ENCODE assay signal across 9 cellular contexts in genomic region chr3:11583226-11583625, GRCh38.
DNase-seq lines count a peak whose midpoint lies in the region; ATAC-seq and TF ChIP-seq lines count a peak whose summit lies in the region.
"Had no signal": no experiment of that assay in that cellular context is flagged by ENCODE, and none has a peak within 500 bp of the region (broad histone marks: within the 10 kb centered on the region; RNA-seq: fewer than 3 reads in every experiment).

No MANE protein-coding gene starts in this region.

- no peak for ATAC-seq in GM23338
- ATAC-seq in HG03457 (IDR thresholded peaks at IDR 0.05; ENCODE audit: unreplicated experiment) = no peak
- ATAC-seq in GM19035 (IDR thresholded peaks at IDR 0.05; ENCODE audit: unreplicated experiment) = no peak

- no peak for TF ChIP-seq CTCF in GM23338 (conservative IDR thresholded peaks at IDR 0.05; ENCODE audit: low read depth in 2 of 2)
- TF ChIP-seq CTCF in ascending aorta (IDR thresholded peaks at IDR 0.05) = no peak
- no peak for TF ChIP-seq CTCF in right atrium auricular region (IDR thresholded peaks at IDR 0.05)

- H3K27me3 ChIP-seq in GM23338 (ENCODE audit: insufficient read depth) (no peaks in the 10 kb centered on the region), ascending aorta (no peaks in the 10 kb centered on the region), right atrium auricular region (no peaks in the 10 kb centered on the region), skeletal muscle satellite cell (ENCODE audit: control insufficient read depth, insufficient read depth, low read length) (no peaks in the 10 kb centered on the region)
- H3K27me3 ChIP-seq: SJCRH30 had no signal

- peaks cover 5% of the 10 kb centered on the region for H3K27me3 Mint-ChIP-seq in GM23338 (ENCODE audit: insufficient read depth, low read depth, poor library complexity)

- H3K9me3 ChIP-seq in ascending aorta (no peaks in the 10 kb centered on the region), right atrium auricular region (no peaks in the 10 kb centered on the region), skeletal muscle satellite cell (replicated peaks; ENCODE audit: low read length) (no peaks in the 10 kb centered on the region)
- H3K9me3 ChIP-seq: SJCRH30 had no signal

- H3K4me2 ChIP-seq in GM23338 (peak overlapping the region; percentile 72), skeletal muscle satellite cell (ENCODE audit: low read length) (peak overlapping the region; percentile 79)

- peak overlapping the region; percentile 89 for H3K27ac Mint-ChIP-seq in GM23338

- H4K20me1 ChIP-seq in GM23338 (replicated peaks; ENCODE audit: insufficient read depth) = peaks cover 10% of the 10 kb centered on the region; the same call in 1 of the 2 replicates

- peak overlapping the region; percentile 61 for H3K9ac ChIP-seq in skeletal muscle satellite cell (ENCODE audit: low read depth, low read length)

- H3K27ac ChIP-seq in GM23338 (ENCODE audit: low read depth) (peak overlapping the region; percentile 82), ascending aorta (peak overlapping the region; percentile 26 to 39), right atrium auricular region (peak overlapping the region; percentile 59 to 72)

- peak overlapping the region; percentile 73; the same call in 2 of the 3 replicates for H3K4me3 Mint-ChIP-seq in GM23338

- H3K4me3 ChIP-seq in GM23338 = peak overlapping the region; percentile 42
- H3K4me3 ChIP-seq in ascending aorta = peak overlapping the region in 1 of 2 donors; percentile 55
- no peak overlapping the region for H3K4me3 ChIP-seq in right atrium auricular region
- no peak overlapping the region for H3K4me3 ChIP-seq in skeletal muscle satellite cell (ENCODE audit: low read length)

- peaks cover 6% of the 10 kb centered on the region; the same call in 1 of the 2 replicates for H3K9me2 ChIP-seq in GM23338 (ENCODE audit: insufficient read depth)

- H2AFZ ChIP-seq in GM23338 = no peak overlapping the region

- H3K4me1 ChIP-seq in GM23338 (ENCODE audit: insufficient read depth) = peaks cover 30% of the 10 kb centered on the region
- peaks cover 4 to 48% of the 10 kb centered on the region in 2 donors for H3K4me1 ChIP-seq in ascending aorta
- H3K4me1 ChIP-seq in right atrium auricular region = peaks cover 0 to 74% of the 10 kb centered on the region in 2 donors
- H3K4me1 ChIP-seq in skeletal muscle satellite cell (ENCODE audit: control insufficient read depth, insufficient read depth, low read length) = peaks cover 65% of the 10 kb centered on the region

- H3K36me3 ChIP-seq in GM23338 (ENCODE audit: insufficient read depth) (no peaks in the 10 kb centered on the region), ascending aorta (no peaks in the 10 kb centered on the region), right atrium auricular region (no peaks in the 10 kb centered on the region), skeletal muscle satellite cell (ENCODE audit: insufficient read depth, low read length) (peaks cover 6% of the 10 kb centered on the region)

- H3F3A ChIP-seq in GM23338 (replicated peaks; ENCODE audit: low read depth) = 0 out of 2 replicates have a peak, but pooled peaks cover 3% of the 10 kb centered on the region

- peaks cover 9% of the 10 kb centered on the region; the same call in 1 of the 3 replicates for H3K36me3 Mint-ChIP-seq in GM23338 (ENCODE audit: low read depth)

- peaks cover 95% of the 10 kb centered on the region for H3K79me2 ChIP-seq in GM23338 (replicated peaks; ENCODE audit: insufficient read depth)

- H3K4me1 Mint-ChIP-seq in GM23338 = peaks cover 48% of the 10 kb centered on the region

- DNase-seq in GM23338 (ENCODE audit: low spot score) = no peak
- no peak for DNase-seq in ascending aorta (ENCODE audit: low spot score in 2 of 2)
- no peak for DNase-seq in right atrium auricular region (ENCODE audit: low spot score)
- DNase-seq in amygdala (lab: John Stamatoyannopoulos, UW) = no peak
- DNase-seq in NCI-H748 (lab: John Stamatoyannopoulos, UW; ENCODE audit: unreplicated experiment) = no peak

- intact Hi-C loops in ascending aorta (cut with DNase I) = no loop called here

- no peaks in the 10 kb centered on the region; the same call in 2 of the 3 replicates for H3K9me3 Mint-ChIP-seq in GM23338

TF ChIP-seq in GM23338, 12 proteins besides CTCF, POLR2A, EP300 and RAD21:
- no peak for TF ChIP-seq CREB1 (CRISPR knock-in tag; IDR thresholded peaks at IDR 0.05; ENCODE audit: low read depth)
- TF ChIP-seq POLR2AphosphoS5 (IDR thresholded peaks at IDR 0.05; ENCODE audit: low read depth) = no peak
- no peak for TF ChIP-seq ZNF331 (CRISPR knock-in tag; IDR thresholded peaks at IDR 0.05; ENCODE audit: low read depth)
- no peak for TF ChIP-seq ETS1 (IDR thresholded peaks at IDR 0.05)
TF ChIP-seq in GM23338: peak in this region for 0.
